ENCODE assay signal across 1 cellular context in the genomic region with DNA sequence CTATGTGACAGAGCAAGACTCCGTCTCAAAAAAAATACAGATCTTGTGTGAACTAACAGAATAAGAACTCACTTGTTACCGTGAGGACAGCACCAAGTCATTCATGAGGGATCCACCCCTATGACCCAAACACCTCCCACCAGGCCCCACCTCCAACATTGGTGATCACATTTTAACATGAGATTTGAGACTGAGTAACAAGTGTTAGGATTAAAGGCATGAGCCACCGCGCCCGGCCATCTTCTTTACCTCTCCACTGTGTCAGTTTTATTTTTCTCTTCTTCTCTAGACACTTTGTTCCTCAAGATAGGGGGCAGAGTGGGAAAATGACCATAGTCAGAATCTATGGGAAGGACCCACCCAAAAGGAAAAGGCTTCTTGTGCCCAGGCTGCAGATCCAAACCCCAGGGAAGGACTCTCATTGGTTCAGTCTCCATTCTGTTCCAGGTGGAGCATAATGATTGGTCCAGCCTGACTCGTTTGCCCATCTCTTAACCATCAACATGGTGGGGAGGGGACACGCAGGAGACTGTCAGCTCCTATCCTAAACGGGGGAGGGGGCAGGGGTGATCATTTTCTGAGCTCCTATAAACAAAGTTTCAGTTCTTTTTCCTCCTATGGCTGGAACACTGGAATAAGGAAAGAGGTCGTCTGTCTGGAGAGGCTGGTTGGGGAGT.
TF ChIP-seq lines count a peak whose summit lies in the region.

No MANE protein-coding gene starts in this region.

TF ChIP-seq in A549, 52 proteins besides CTCF, POLR2A, EP300 and RAD21 (continued from another document):
- TF ChIP-seq, protein P1, sequence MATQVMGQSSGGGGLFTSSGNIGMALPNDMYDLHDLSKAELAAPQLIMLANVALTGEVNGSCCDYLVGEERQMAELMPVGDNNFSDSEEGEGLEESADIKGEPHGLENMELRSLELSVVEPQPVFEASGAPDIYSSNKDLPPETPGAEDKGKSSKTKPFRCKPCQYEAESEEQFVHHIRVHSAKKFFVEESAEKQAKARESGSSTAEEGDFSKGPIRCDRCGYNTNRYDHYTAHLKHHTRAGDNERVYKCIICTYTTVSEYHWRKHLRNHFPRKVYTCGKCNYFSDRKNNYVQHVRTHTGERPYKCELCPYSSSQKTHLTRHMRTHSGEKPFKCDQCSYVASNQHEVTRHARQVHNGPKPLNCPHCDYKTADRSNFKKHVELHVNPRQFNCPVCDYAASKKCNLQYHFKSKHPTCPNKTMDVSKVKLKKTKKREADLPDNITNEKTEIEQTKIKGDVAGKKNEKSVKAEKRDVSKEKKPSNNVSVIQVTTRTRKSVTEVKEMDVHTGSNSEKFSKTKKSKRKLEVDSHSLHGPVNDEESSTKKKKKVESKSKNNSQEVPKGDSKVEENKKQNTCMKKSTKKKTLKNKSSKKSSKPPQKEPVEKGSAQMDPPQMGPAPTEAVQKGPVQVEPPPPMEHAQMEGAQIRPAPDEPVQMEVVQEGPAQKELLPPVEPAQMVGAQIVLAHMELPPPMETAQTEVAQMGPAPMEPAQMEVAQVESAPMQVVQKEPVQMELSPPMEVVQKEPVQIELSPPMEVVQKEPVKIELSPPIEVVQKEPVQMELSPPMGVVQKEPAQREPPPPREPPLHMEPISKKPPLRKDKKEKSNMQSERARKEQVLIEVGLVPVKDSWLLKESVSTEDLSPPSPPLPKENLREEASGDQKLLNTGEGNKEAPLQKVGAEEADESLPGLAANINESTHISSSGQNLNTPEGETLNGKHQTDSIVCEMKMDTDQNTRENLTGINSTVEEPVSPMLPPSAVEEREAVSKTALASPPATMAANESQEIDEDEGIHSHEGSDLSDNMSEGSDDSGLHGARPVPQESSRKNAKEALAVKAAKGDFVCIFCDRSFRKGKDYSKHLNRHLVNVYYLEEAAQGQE (IDR thresholded peaks at IDR 0.05) = no peak
- TF ChIP-seq, protein P2, sequence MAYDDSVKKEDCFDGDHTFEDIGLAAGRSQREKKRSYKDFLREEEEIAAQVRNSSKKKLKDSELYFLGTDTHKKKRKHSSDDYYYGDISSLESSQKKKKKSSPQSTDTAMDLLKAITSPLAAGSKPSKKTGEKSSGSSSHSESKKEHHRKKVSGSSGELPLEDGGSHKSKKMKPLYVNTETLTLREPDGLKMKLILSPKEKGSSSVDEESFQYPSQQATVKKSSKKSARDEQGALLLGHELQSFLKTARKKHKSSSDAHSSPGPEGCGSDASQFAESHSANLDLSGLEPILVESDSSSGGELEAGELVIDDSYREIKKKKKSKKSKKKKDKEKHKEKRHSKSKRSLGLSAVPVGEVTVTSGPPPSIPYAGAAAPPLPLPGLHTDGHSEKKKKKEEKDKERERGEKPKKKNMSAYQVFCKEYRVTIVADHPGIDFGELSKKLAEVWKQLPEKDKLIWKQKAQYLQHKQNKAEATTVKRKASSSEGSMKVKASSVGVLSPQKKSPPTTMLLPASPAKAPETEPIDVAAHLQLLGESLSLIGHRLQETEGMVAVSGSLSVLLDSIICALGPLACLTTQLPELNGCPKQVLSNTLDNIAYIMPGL (CRISPR knock-in tag; IDR thresholded peaks at IDR 0.05; ENCODE audit: borderline replicate concordance) = no peak
- TF ChIP-seq NR3C1 (IDR thresholded peaks at IDR 0.05) (no peak), ZC3H11A (IDR thresholded peaks at IDR 0.05) (no peak), MYC (IDR thresholded peaks at IDR 0.05; ENCODE audit: borderline replicate concordance, low read length) (no peak), MAZ (IDR thresholded peaks at IDR 0.05; ENCODE audit: borderline replicate concordance, low read depth, low read length) (no peak), SMC3 (IDR thresholded peaks at IDR 0.05) (no peak), JUN (IDR thresholded peaks at IDR 0.05) (no peak), EHF (CRISPR knock-in tag; IDR thresholded peaks at IDR 0.05) (no peak), RARB (CRISPR knock-in tag; IDR thresholded peaks at IDR 0.05) (no peak)
